9 cellular contexts compared by ENCODE assay signal in the genomic region with DNA sequence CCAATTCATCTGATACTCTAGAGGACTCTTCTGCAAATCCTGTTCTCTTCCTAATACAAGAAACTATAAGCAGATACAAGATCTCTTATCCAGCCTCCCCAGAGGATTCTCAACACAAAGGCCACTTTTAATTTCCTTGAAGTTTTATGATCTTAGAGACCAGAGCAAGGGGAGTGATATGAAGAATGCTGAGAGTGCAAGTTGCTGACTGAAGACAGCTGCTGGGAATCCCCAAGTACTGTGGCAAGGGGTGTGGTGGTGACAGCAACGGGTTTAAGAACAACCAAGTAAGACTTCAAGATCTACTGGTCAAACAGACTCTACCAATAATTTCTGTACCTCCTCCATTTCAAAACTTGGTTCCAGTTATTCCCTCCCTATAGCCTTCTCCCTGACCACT. TPM values are rescaled to one million over a fixed set of nuclear protein-coding genes. Genes with fewer than 3 reads are reported as not detected.
DNase-seq lines count a peak whose midpoint lies in the region; ATAC-seq, FAIRE-seq and TF ChIP-seq lines count a peak whose summit lies in the region.
"Had no signal": no experiment of that assay in that cellular context is flagged by ENCODE, and none has a peak within 500 bp of the region (broad histone marks: within the 10 kb centered on the region; RNA-seq: fewer than 3 reads in every experiment).

No MANE protein-coding gene starts in this region.

- peak; percentile 87 for FAIRE-seq in GM12891 (lab: Jason Lieb, UNC)

- peaks cover 0 to 17% (median 0%) of the 10 kb centered on the region in 12 donors for H3K4me1 ChIP-seq in heart left ventricle

- peaks cover 0 to 20% (median 0%) of the 10 kb centered on the region in 9 donors for H3K27me3 ChIP-seq in heart left ventricle

- DNase-seq in GM12891 (ENCODE audit: insufficient read length, low spot score) (peak; percentile 3), RPMI8226 (peak; percentile 71), fibroblast of mammary gland (ENCODE audit: low read depth) (peak; percentile 24), cortex of kidney (lab: John Stamatoyannopoulos, UW) (no peak), heart left ventricle (no peak), SHP77 (lab: John Stamatoyannopoulos, UW) (no peak), SHP77 treated with DMSO at 0.1 percent for 48 hours (lab: John Stamatoyannopoulos, UW) (no peak)

- no peak for TF ChIP-seq POLR2A in GM12891 (IDR thresholded peaks at IDR 0.05; ENCODE audit: low read depth, low read length)
- TF ChIP-seq POLR2A in heart left ventricle (IDR thresholded peaks at IDR 0.05): no peak

- no peak for TF ChIP-seq CTCF in fibroblast of mammary gland (conservative IDR thresholded peaks at IDR 0.05; ENCODE audit: control insufficient read depth, insufficient read depth, low read depth, low read length)
- TF ChIP-seq CTCF in heart left ventricle (IDR thresholded peaks at IDR 0.05): no peak

- no peaks in the 10 kb centered on the region for H3K9me3 ChIP-seq in heart left ventricle

- intact Hi-C loops in heart left ventricle (cut with DNase I): loop anchor here in 5 of 10 donors (10.0 kb wide), 4 partner anchors 46 to 146 kb away; no protein-coding TSS in a partner anchor

- no peaks in the 10 kb centered on the region for H3K36me3 ChIP-seq in heart left ventricle

- ATAC-seq in GM21737 (IDR thresholded peaks at IDR 0.05; ENCODE audit: unreplicated experiment) (peak; percentile 69), heart left ventricle (no peak)
- ATAC-seq: Panc1 had no signal

- H3K4me3 ChIP-seq in fibroblast of mammary gland (ENCODE audit: control insufficient read depth, low read depth, low read length): no peak overlapping the region
- H3K4me3 ChIP-seq in heart left ventricle: no peak overlapping the region

- WGBS in heart left ventricle, 4 donors: 45 to 70% (median 56%) methylated on average over 1 of the region's 1 CpG

- H3K27ac ChIP-seq in heart left ventricle: no peak overlapping the region

TF ChIP-seq in GM12891, 5 proteins besides CTCF, POLR2A, EP300 and RAD21:
- TF ChIP-seq POLR2AphosphoS5 (IDR thresholded peaks at IDR 0.05; ENCODE audit: low read depth, low read length) (no peak), SPI1 (IDR thresholded peaks at IDR 0.05; ENCODE audit: low read depth, low read length) (no peak)

RNA-seq across cellular contexts. Expression of gene AMMECR1, which starts 7.0 kb away (rescaled TPM):
- 5.5 TPM for polyA plus RNA-seq in GM12891 (2012; ENCODE audit: low read depth, missing spikeins)
- 1 to 10 TPM in 6 of 9 donors, under 1 TPM in 3; 0.56 to 4.1 (median 1.2) TPM for total RNA-seq in heart left ventricle
- polyA plus RNA-seq in heart left ventricle: 1 to 10 TPM in 1 of 2 donors, under 1 TPM in 1; 0.97 to 1.1 TPM

RNA-seq across cellular contexts. Expression of gene RTL9, which starts 47.8 kb away (rescaled TPM):
- 0.21 TPM for polyA plus RNA-seq in GM12891 (2012; ENCODE audit: low read depth, missing spikeins)
- total RNA-seq in heart left ventricle: 1 to 10 TPM in 2 of 9 donors, under 1 TPM in 7; 0.51 to 2.0 (median 0.65) TPM
- polyA plus RNA-seq in heart left ventricle: 1 to 10 TPM in 1 of 2 donors, under 1 TPM in 1; 0.15 to 1.1 TPM

Comparison
In these comparisons a context has a peak if more than half of its experiments do, and no peak if none do; other contexts are left out.
1. DNase-seq: peak in GM12891 (single experiment), RPMI8226 (single experiment) and fibroblast of mammary gland (single experiment); none in cortex of kidney (single experiment), heart left ventricle (0 of 5), SHP77 (0 of 2) and SHP77 treated with DMSO at 0.1 percent for 48 hours (single experiment).